In genomic region chr7:113086431-113086888, GRCh38 we compare ENCODE assay signal across 9 cellular contexts. TPM values are rescaled to one million over a fixed set of nuclear protein-coding genes. Genes with fewer than 3 reads are reported as not detected.
A peak's percentile ranks its signal among the peaks of the same experiment; 100 is the strongest.
DNase-seq lines count a peak whose midpoint lies in the region; ATAC-seq, FAIRE-seq and TF ChIP-seq lines count a peak whose summit lies in the region.
"Had no signal": no experiment of that assay in that cellular context is flagged by ENCODE, and none has a peak within 500 bp of the region (broad histone marks: within the 10 kb centered on the region; RNA-seq: fewer than 3 reads in every experiment).

Gene GPR85, minus strand, starts transcription at chr7:113086827. Its CDS starts 2,106 bp downstream, at chr7:113084721.

- no peaks in the 10 kb centered on the region for H3K36me3 ChIP-seq in esophagus (ENCODE audit: control insufficient read depth in 2 of 2, insufficient read depth in 2 of 2, low read length in 1 of 2)
- no peaks in the 10 kb centered on the region for H3K36me3 ChIP-seq in muscle layer of colon (ENCODE audit: insufficient read depth, low read length)
- no peaks in the 10 kb centered on the region for H3K36me3 ChIP-seq in thoracic aorta

- WGBS in esophagus, 2 donors: 1 to 3% methylated on average over 29 of the region's 29 CpGs

- peaks cover 0 to 4% of the 10 kb centered on the region in 2 donors for H3K4me1 ChIP-seq in esophagus (ENCODE audit: control insufficient read depth in 2 of 2, insufficient read depth in 2 of 2, low read length in 1 of 2)
- H3K4me1 ChIP-seq in muscle layer of colon (ENCODE audit: insufficient read depth, low read length): peaks cover 6% of the 10 kb centered on the region
- peaks cover 0 to 7% of the 10 kb centered on the region in 2 donors for H3K4me1 ChIP-seq in thoracic aorta (ENCODE audit: control insufficient read depth in 1 of 2, low read depth in 2 of 2)

- no peak for TF ChIP-seq POLR2A in GM12891 (IDR thresholded peaks at IDR 0.05; ENCODE audit: low read depth, low read length)

- H3K27me3 ChIP-seq in esophagus (ENCODE audit: control insufficient read depth in 1 of 2, insufficient read depth in 2 of 2, low read length in 2 of 2): no peaks in the 10 kb centered on the region
- no peaks in the 10 kb centered on the region for H3K27me3 ChIP-seq in muscle layer of colon (ENCODE audit: control insufficient read depth in 1 of 2, insufficient read depth in 2 of 2, low read length in 2 of 2)
- no peaks in the 10 kb centered on the region for H3K27me3 ChIP-seq in thoracic aorta (replicated peaks; ENCODE audit: insufficient read depth)

- no peak for TF ChIP-seq CTCF in thoracic aorta (IDR thresholded peaks at IDR 0.05)

- FAIRE-seq in GM12891 (lab: Jason Lieb, UNC): no peak
- FAIRE-seq: colon had no signal

- peak; percentile 86 for ATAC-seq in HG02759 (IDR thresholded peaks at IDR 0.05; ENCODE audit: unreplicated experiment)
- ATAC-seq in thoracic aorta (ENCODE audit: insufficient number of reproducible peaks, low FRiP score, low read depth): peak; percentile 41

- no peak within 1 kb of the TSS for H3K9ac ChIP-seq in muscle layer of colon (ENCODE audit: low read length)

- H3K4me3 ChIP-seq in esophagus (ENCODE audit: low read depth in 1 of 2, low read length in 2 of 2) (peak within 1 kb of the TSS; percentile 49 to 50), muscle layer of colon (ENCODE audit: low read depth in 1 of 2, low read length in 2 of 2) (peak within 1 kb of the TSS; percentile 38 to 58), thoracic aorta (peak within 1 kb of the TSS; percentile 81)

- DNase-seq in GM12891 (ENCODE audit: insufficient read length, low spot score) (peak; percentile 55), NCI-H2107 treated with DMSO at 0.1 percent for 48 hours (lab: John Stamatoyannopoulos, UW; ENCODE audit: unreplicated experiment) (peak; percentile 32), thoracic aorta (ENCODE audit: low spot score) (no peak), T-helper 9 cell (no peak)
- peak; percentile 12 for DNase-seq in activated CD8-positive, alpha-beta memory T cell treated with anti-CD3 and anti-CD28 coated beads, Interleukin-2, amount 50 U/mL, for 4 hours

- H3K9me3 ChIP-seq in esophagus (ENCODE audit: control insufficient read depth in 2 of 2, insufficient read depth in 1 of 2, low read depth in 1 of 2, low read length in 1 of 2) (no peaks in the 10 kb centered on the region), muscle layer of colon (ENCODE audit: low read length) (no peaks in the 10 kb centered on the region), thoracic aorta (no peaks in the 10 kb centered on the region)

- peak within 1 kb of the TSS in 1 of 2 donors; percentile 12 for H3K27ac ChIP-seq in esophagus (ENCODE audit: low read depth in 2 of 2, low read length in 1 of 2)
- H3K27ac ChIP-seq in muscle layer of colon (ENCODE audit: low read depth, low read length): no peak within 1 kb of the TSS
- peak within 1 kb of the TSS; percentile 54 to 69 for H3K27ac ChIP-seq in thoracic aorta

TF ChIP-seq in GM12891, 5 proteins besides CTCF, POLR2A, EP300 and RAD21:
- TF ChIP-seq SPI1 (IDR thresholded peaks at IDR 0.05; ENCODE audit: low read depth, low read length): no peak

RNA-seq across cellular contexts. Expression of gene GPR85, which starts in this region (rescaled TPM):
- polyA plus RNA-seq in GM12891 (2012; ENCODE audit: low read depth, missing spikeins): 0.06 TPM
- under 1 TPM; 0.20 to 0.39 TPM for polyA plus RNA-seq in esophagus
- total RNA-seq in thoracic aorta: 1 to 10 TPM in 1 of 2 donors, under 1 TPM in 1; 0.68 to 1.3 TPM

Comparison
In these comparisons a context has a peak if more than half of its experiments do, and no peak if none do; other contexts are left out.
1. DNase-seq: peak in GM12891 (single experiment), NCI-H2107 treated with DMSO at 0.1 percent for 48 hours (single experiment) and activated CD8-positive, alpha-beta memory T cell treated with anti-CD3 and anti-CD28 coated beads, Interleukin-2, amount 50 U/mL, for 4 hours (single experiment); none in thoracic aorta (single experiment) and T-helper 9 cell (single experiment).
2. Peak in every context shown above with its lines, with median percentiles within 50 percentile points of each other: H3K4me3 ChIP-seq.